In the genomic region with DNA sequence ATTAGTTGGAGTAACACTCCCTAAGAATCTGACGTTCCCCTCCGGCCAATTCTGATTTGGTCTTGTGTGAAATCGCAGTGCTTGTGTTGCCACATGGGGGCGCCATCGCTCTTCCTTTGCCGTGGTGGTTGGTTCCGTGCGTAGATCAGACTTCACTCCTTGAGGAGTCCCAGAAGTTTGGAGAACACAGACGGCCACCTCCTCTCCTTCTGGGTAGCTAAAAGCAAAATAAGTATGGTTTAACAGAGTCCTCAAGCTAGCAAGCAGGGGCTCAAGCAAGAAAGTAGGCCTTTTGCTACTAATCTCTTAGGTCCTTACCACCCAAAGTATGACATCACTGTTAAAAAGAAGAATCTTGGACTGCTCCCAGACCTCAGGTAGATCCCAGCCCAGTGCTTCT, we compare ENCODE assay signal across 9 cellular contexts. TPM values are rescaled to one million over a fixed set of nuclear protein-coding genes. Genes with fewer than 3 reads are reported as not detected.
DNase-seq lines count a peak whose midpoint lies in the region; ATAC-seq and TF ChIP-seq lines count a peak whose summit lies in the region.
"Had no signal": no experiment of that assay in that cellular context is flagged by ENCODE, and none has a peak within 500 bp of the region (broad histone marks: within the 10 kb centered on the region; RNA-seq: fewer than 3 reads in every experiment).

No MANE protein-coding gene starts in this region.

- no peaks in the 10 kb centered on the region for H3K79me2 ChIP-seq in OCI-LY3 (ENCODE audit: low read length)

- H3K4me2 ChIP-seq in OCI-LY3 (ENCODE audit: low read length) = peak overlapping the region; percentile 60

- no peaks in the 10 kb centered on the region for H4K20me1 ChIP-seq in OCI-LY3 (ENCODE audit: insufficient read depth, low read length)

- no peak for ATAC-seq in GM18519 (IDR thresholded peaks at IDR 0.05; ENCODE audit: low FRiP score, unreplicated experiment)

- H3K9ac ChIP-seq in OCI-LY3 (ENCODE audit: low read length) = no peak overlapping the region

- H3K4me3 ChIP-seq in GM06990 (replicated peaks; ENCODE audit: low read depth, low read length) (no peak overlapping the region), OCI-LY3 (ENCODE audit: low read length) (no peak overlapping the region), epithelial cell of esophagus (ENCODE audit: low read length) (no peak overlapping the region)
- H3K4me3 ChIP-seq: skin epidermis had no signal

- H2AFZ ChIP-seq in OCI-LY3 (ENCODE audit: low read depth, low read length) = peak overlapping the region; percentile 73

- DNase-seq in GM06990 (ENCODE audit: extremely low read depth, insufficient read length) (no peak), HS-5 (ENCODE audit: low read depth) (peak; percentile 48), epithelial cell of esophagus (ENCODE audit: low read depth) (peak; percentile 89), mucosa of gallbladder (ENCODE audit: low spot score) (peak; percentile 87)
- DNase-seq in activated CD8-positive, alpha-beta memory T cell treated with anti-CD3 and anti-CD28 coated beads, Interleukin-2, amount 50 U/mL, for 24 hours (ENCODE audit: extremely low read depth) = peak; percentile 37
- DNase-seq in stimulated activated CD8-positive, alpha-beta memory T cell treated with anti-CD3 and anti-CD28 coated beads, Interleukin-4, amount 100 ng/mL, for 4 hours (ENCODE audit: low read depth in 2 of 2, low spot score in 1 of 2) = peak; percentile 38 to 56

- no peaks in the 10 kb centered on the region for H3K9me3 ChIP-seq in OCI-LY3 (ENCODE audit: insufficient read depth, low read length)

- H3K27me3 ChIP-seq in GM06990 (replicated peaks; ENCODE audit: control insufficient read depth, insufficient read depth, low read length) (no peaks in the 10 kb centered on the region; the same call in 1 of the 2 replicates), OCI-LY3 (ENCODE audit: low read depth, low read length) (no peaks in the 10 kb centered on the region)

- H3K36me3 ChIP-seq in GM06990 (ENCODE audit: control insufficient read depth, insufficient read depth, low read length) = no peaks in the 10 kb centered on the region; the same call in 1 of the 2 replicates
- no peaks in the 10 kb centered on the region for H3K36me3 ChIP-seq in OCI-LY3 (replicated peaks; ENCODE audit: low read depth, low read length)

- TF ChIP-seq CTCF in GM06990 (IDR thresholded peaks at IDR 0.05; ENCODE audit: insufficient read depth, low read length, poor library complexity, severe bottlenecking) (peak; percentile 82), OCI-LY3 (IDR thresholded peaks at IDR 0.05; ENCODE audit: low read depth, low read length) (peak; percentile 85), epithelial cell of esophagus (IDR thresholded peaks at IDR 0.05; ENCODE audit: insufficient read depth, low read depth, low read length, missing control alignments) (peak; percentile 88)

- peaks cover 14% of the 10 kb centered on the region for H3K4me1 ChIP-seq in OCI-LY3 (ENCODE audit: low read length)

- no peak overlapping the region for H3K27ac ChIP-seq in OCI-LY3 (ENCODE audit: low read length)

RNA-seq across cellular contexts. Expression of gene HSPA4, which starts 59.5 kb away (rescaled TPM):
- total RNA-seq in mucosa of gallbladder = 91.0 TPM
